2 cellular contexts compared by ENCODE assay signal in the genomic region with DNA sequence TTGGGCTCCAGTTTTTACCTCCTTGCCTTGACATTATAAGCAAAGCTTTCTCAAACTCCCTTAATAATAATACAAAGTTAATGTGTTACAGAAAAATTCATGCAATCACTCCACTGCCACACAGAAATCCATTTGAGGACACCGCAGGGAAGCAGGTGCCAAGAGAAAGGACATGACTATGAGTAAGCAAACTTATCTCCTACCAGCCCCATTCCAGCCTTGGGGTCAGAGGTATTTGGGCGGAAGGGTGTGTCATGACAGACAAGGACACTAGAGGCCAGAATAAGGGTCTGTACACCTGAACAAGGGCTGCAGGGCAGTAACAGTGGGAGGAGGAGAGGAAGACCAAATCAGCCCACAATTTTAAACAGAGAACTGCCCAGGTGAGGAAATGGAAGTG.
TF ChIP-seq lines count a peak whose summit lies in the region.

No MANE protein-coding gene starts in this region.

TF ChIP-seq in A549, 52 proteins besides CTCF, POLR2A, EP300 and RAD21:
- TF ChIP-seq KDM1A (IDR thresholded peaks at IDR 0.05; ENCODE audit: low read depth): no peak
- no peak for TF ChIP-seq MYC (IDR thresholded peaks at IDR 0.05; ENCODE audit: borderline replicate concordance, low read length)
- TF ChIP-seq HDAC2 (IDR thresholded peaks at IDR 0.05): no peak
- no peak for TF ChIP-seq MAZ (IDR thresholded peaks at IDR 0.05; ENCODE audit: borderline replicate concordance, low read depth, low read length)
- TF ChIP-seq, protein P1, sequence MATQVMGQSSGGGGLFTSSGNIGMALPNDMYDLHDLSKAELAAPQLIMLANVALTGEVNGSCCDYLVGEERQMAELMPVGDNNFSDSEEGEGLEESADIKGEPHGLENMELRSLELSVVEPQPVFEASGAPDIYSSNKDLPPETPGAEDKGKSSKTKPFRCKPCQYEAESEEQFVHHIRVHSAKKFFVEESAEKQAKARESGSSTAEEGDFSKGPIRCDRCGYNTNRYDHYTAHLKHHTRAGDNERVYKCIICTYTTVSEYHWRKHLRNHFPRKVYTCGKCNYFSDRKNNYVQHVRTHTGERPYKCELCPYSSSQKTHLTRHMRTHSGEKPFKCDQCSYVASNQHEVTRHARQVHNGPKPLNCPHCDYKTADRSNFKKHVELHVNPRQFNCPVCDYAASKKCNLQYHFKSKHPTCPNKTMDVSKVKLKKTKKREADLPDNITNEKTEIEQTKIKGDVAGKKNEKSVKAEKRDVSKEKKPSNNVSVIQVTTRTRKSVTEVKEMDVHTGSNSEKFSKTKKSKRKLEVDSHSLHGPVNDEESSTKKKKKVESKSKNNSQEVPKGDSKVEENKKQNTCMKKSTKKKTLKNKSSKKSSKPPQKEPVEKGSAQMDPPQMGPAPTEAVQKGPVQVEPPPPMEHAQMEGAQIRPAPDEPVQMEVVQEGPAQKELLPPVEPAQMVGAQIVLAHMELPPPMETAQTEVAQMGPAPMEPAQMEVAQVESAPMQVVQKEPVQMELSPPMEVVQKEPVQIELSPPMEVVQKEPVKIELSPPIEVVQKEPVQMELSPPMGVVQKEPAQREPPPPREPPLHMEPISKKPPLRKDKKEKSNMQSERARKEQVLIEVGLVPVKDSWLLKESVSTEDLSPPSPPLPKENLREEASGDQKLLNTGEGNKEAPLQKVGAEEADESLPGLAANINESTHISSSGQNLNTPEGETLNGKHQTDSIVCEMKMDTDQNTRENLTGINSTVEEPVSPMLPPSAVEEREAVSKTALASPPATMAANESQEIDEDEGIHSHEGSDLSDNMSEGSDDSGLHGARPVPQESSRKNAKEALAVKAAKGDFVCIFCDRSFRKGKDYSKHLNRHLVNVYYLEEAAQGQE (IDR thresholded peaks at IDR 0.05): no peak
- no peak for TF ChIP-seq FOSL2 (IDR thresholded peaks at IDR 0.05)
- TF ChIP-seq FOSL2 (CRISPR knock-in tag; IDR thresholded peaks at IDR 0.05): peak; percentile 11; the same call in 1 of the 2 replicates
- TF ChIP-seq CEBPB (IDR thresholded peaks at IDR 0.05): no peak
- TF ChIP-seq MAFK (IDR thresholded peaks at IDR 0.05; ENCODE audit: partially characterized antibody): peak; percentile 24
- no peak for TF ChIP-seq HOXB5 (CRISPR knock-in tag; IDR thresholded peaks at IDR 0.05)
- no peak for TF ChIP-seq POLR2AphosphoS2 (conservative IDR thresholded peaks at IDR 0.05; ENCODE audit: low read length)

TF ChIP-seq in K562, 482 proteins besides CTCF, POLR2A, EP300 and RAD21 (continues in another document):
- TF ChIP-seq CBFA2T3 (IDR thresholded peaks at IDR 0.05) (peak; percentile 49), CTBP1 (IDR thresholded peaks at IDR 0.05; ENCODE audit: borderline replicate concordance) (peak; percentile 31; the same call in 1 of the 2 replicates), PPARD (CRISPR knock-in tag; IDR thresholded peaks at IDR 0.05) (no peak), ZNF766 (CRISPR knock-in tag; conservative IDR thresholded peaks at IDR 0.05) (no peak), KAT8 (IDR thresholded peaks at IDR 0.05; ENCODE audit: low read depth) (no peak), ZNF134 (CRISPR knock-in tag; conservative IDR thresholded peaks at IDR 0.05) (no peak), CHD2 (IDR thresholded peaks at IDR 0.05; ENCODE audit: low read depth, low read length) (no peak), SAFB (IDR thresholded peaks at IDR 0.05; ENCODE audit: borderline replicate concordance, low read depth, low read length) (no peak), MTA3 (IDR thresholded peaks at IDR 0.05; ENCODE audit: borderline replicate concordance) (no peak), SETDB1 (IDR thresholded peaks at IDR 0.05; ENCODE audit: low read length) (no peak), TEAD4 (IDR thresholded peaks at IDR 0.05; ENCODE audit: low read length) (no peak; the same call in 1 of the 2 replicates), TEAD4 (CRISPR knock-in tag; IDR thresholded peaks at IDR 0.05; ENCODE audit: borderline replicate concordance) (no peak), CBX3 (IDR thresholded peaks at IDR 0.05; ENCODE audit: borderline replicate concordance in 1 of 2, low read length in 2 of 2) (no peak), GATAD2B (IDR thresholded peaks at IDR 0.05; ENCODE audit: borderline replicate concordance) (no peak), FIP1L1 (IDR thresholded peaks at IDR 0.05; ENCODE audit: low read depth, low read length, poor library complexity, severe bottlenecking) (no peak), XRCC5 (IDR thresholded peaks at IDR 0.05; ENCODE audit: low read depth, low read length) (no peak), KDM4B (IDR thresholded peaks at IDR 0.05; ENCODE audit: borderline replicate concordance in 2 of 2, low read depth in 1 of 2) (no peak), KLF1 (tag; IDR thresholded peaks at IDR 0.05) (no peak), STAG1 (CRISPR knock-in tag; IDR thresholded peaks at IDR 0.05; ENCODE audit: borderline replicate concordance) (no peak), ZNF707 (CRISPR knock-in tag; conservative IDR thresholded peaks at IDR 0.05) (no peak), PML (IDR thresholded peaks at IDR 0.05; ENCODE audit: low read length) (no peak), LCOR (CRISPR knock-in tag; IDR thresholded peaks at IDR 0.05) (no peak), RCOR1 (IDR thresholded peaks at IDR 0.05; ENCODE audit: borderline replicate concordance in 1 of 2, low read depth in 2 of 2, low read length in 2 of 2) (peak in 1 of 2 experiments; percentile 14; a peak in 1 of 4 replicates), BRF1 (IDR thresholded peaks at IDR 0.05; ENCODE audit: borderline replicate concordance, extremely low read depth, insufficient read length) (no peak), SRSF7 (optimal IDR thresholded peaks at IDR 0.05; ENCODE audit: low read depth, low read length) (no peak), GTF2E2 (tag; IDR thresholded peaks at IDR 0.05) (no peak), JUN (IDR thresholded peaks at IDR 0.05; ENCODE audit: borderline replicate concordance, low read depth, low read length) (no peak), JUN (CRISPR knock-in tag; IDR thresholded peaks at IDR 0.05; ENCODE audit: borderline replicate concordance) (no peak), NR2C2 (CRISPR knock-in tag; IDR thresholded peaks at IDR 0.05) (no peak), NR2C2 (tag; IDR thresholded peaks at IDR 0.05) (peak; percentile 75), PCBP2 (IDR thresholded peaks at IDR 0.05; ENCODE audit: low read depth, low read length, poor library complexity, severe bottlenecking) (no peak), C11orf30 (IDR thresholded peaks at IDR 0.05; ENCODE audit: low read depth) (peak; percentile 62), CEBPB (tag; IDR thresholded peaks at IDR 0.05) (no peak), ETS2 (tag; IDR thresholded peaks at IDR 0.05; ENCODE audit: borderline replicate concordance, poor library complexity, severe bottlenecking) (no peak), MED1 (CRISPR knock-in tag; IDR thresholded peaks at IDR 0.05; ENCODE audit: borderline replicate concordance) (no peak), RBM14 (IDR thresholded peaks at IDR 0.05; ENCODE audit: borderline replicate concordance, insufficient read depth, low read depth, low read length) (no peak), ZFP1 (CRISPR knock-in tag; IDR thresholded peaks at IDR 0.05) (no peak), NEUROD1 (IDR thresholded peaks at IDR 0.05; ENCODE audit: borderline replicate concordance, low read depth, low read length, partially characterized antibody) (no peak), NR2C1 (IDR thresholded peaks at IDR 0.05) (peak; percentile 74), NR2C1 (tag; IDR thresholded peaks at IDR 0.05) (peak; percentile 82), ZNF143 (CRISPR knock-in tag; IDR thresholded peaks at IDR 0.05) (no peak), CAMTA2 (CRISPR knock-in tag; conservative IDR thresholded peaks at IDR 0.05) (no peak), PURB (CRISPR knock-in tag; IDR thresholded peaks at IDR 0.05; ENCODE audit: low read depth) (no peak), EGR1 (conservative IDR thresholded peaks at IDR 0.05) (no peak), ZNF232 (CRISPR knock-in tag; IDR thresholded peaks at IDR 0.05) (no peak)
- TF ChIP-seq, protein P2, sequence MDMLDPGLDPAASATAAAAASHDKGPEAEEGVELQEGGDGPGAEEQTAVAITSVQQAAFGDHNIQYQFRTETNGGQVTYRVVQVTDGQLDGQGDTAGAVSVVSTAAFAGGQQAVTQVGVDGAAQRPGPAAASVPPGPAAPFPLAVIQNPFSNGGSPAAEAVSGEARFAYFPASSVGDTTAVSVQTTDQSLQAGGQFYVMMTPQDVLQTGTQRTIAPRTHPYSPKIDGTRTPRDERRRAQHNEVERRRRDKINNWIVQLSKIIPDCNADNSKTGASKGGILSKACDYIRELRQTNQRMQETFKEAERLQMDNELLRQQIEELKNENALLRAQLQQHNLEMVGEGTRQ (CRISPR knock-in tag; IDR thresholded peaks at IDR 0.05): no peak
- TF ChIP-seq, protein P3, sequence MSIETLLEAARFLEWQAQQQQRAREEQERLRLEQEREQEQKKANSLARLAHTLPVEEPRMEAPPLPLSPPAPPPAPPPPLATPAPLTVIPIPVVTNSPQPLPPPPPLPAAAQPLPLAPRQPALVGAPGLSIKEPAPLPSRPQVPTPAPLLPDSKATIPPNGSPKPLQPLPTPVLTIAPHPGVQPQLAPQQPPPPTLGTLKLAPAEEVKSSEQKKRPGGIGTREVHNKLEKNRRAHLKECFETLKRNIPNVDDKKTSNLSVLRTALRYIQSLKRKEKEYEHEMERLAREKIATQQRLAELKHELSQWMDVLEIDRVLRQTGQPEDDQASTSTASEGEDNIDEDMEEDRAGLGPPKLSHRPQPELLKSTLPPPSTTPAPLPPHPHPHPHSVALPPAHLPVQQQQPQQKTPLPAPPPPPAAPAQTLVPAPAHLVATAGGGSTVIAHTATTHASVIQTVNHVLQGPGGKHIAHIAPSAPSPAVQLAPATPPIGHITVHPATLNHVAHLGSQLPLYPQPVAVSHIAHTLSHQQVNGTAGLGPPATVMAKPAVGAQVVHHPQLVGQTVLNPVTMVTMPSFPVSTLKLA (conservative IDR thresholded peaks at IDR 0.05): no peak
- TF ChIP-seq, protein P4, sequence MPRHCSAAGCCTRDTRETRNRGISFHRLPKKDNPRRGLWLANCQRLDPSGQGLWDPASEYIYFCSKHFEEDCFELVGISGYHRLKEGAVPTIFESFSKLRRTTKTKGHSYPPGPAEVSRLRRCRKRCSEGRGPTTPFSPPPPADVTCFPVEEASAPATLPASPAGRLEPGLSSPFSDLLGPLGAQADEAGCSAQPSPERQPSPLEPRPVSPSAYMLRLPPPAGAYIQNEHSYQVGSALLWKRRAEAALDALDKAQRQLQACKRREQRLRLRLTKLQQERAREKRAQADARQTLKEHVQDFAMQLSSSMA (CRISPR knock-in tag; IDR thresholded peaks at IDR 0.05): no peak
- TF ChIP-seq, protein P5, sequence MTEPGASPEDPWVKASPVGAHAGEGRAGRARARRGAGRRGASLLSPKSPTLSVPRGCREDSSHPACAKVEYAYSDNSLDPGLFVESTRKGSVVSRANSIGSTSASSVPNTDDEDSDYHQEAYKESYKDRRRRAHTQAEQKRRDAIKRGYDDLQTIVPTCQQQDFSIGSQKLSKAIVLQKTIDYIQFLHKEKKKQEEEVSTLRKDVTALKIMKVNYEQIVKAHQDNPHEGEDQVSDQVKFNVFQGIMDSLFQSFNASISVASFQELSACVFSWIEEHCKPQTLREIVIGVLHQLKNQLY (CRISPR knock-in tag; conservative IDR thresholded peaks at IDR 0.05): no peak
- TF ChIP-seq, protein P6, sequence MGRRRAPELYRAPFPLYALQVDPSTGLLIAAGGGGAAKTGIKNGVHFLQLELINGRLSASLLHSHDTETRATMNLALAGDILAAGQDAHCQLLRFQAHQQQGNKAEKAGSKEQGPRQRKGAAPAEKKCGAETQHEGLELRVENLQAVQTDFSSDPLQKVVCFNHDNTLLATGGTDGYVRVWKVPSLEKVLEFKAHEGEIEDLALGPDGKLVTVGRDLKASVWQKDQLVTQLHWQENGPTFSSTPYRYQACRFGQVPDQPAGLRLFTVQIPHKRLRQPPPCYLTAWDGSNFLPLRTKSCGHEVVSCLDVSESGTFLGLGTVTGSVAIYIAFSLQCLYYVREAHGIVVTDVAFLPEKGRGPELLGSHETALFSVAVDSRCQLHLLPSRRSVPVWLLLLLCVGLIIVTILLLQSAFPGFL (CRISPR knock-in tag; IDR thresholded peaks at IDR 0.05): no peak
- TF ChIP-seq, protein P7, sequence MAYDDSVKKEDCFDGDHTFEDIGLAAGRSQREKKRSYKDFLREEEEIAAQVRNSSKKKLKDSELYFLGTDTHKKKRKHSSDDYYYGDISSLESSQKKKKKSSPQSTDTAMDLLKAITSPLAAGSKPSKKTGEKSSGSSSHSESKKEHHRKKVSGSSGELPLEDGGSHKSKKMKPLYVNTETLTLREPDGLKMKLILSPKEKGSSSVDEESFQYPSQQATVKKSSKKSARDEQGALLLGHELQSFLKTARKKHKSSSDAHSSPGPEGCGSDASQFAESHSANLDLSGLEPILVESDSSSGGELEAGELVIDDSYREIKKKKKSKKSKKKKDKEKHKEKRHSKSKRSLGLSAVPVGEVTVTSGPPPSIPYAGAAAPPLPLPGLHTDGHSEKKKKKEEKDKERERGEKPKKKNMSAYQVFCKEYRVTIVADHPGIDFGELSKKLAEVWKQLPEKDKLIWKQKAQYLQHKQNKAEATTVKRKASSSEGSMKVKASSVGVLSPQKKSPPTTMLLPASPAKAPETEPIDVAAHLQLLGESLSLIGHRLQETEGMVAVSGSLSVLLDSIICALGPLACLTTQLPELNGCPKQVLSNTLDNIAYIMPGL (CRISPR knock-in tag; IDR thresholded peaks at IDR 0.05): no peak
- TF ChIP-seq, protein P8, sequence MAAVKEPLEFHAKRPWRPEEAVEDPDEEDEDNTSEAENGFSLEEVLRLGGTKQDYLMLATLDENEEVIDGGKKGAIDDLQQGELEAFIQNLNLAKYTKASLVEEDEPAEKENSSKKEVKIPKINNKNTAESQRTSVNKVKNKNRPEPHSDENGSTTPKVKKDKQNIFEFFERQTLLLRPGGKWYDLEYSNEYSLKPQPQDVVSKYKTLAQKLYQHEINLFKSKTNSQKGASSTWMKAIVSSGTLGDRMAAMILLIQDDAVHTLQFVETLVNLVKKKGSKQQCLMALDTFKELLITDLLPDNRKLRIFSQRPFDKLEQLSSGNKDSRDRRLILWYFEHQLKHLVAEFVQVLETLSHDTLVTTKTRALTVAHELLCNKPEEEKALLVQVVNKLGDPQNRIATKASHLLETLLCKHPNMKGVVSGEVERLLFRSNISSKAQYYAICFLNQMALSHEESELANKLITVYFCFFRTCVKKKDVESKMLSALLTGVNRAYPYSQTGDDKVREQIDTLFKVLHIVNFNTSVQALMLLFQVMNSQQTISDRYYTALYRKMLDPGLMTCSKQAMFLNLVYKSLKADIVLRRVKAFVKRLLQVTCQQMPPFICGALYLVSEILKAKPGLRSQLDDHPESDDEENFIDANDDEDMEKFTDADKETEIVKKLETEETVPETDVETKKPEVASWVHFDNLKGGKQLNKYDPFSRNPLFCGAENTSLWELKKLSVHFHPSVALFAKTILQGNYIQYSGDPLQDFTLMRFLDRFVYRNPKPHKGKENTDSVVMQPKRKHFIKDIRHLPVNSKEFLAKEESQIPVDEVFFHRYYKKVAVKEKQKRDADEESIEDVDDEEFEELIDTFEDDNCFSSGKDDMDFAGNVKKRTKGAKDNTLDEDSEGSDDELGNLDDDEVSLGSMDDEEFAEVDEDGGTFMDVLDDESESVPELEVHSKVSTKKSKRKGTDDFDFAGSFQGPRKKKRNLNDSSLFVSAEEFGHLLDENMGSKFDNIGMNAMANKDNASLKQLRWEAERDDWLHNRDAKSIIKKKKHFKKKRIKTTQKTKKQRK (IDR thresholded peaks at IDR 0.05; ENCODE audit: borderline replicate concordance, low read depth, low read length): no peak
- TF ChIP-seq, protein P9, sequence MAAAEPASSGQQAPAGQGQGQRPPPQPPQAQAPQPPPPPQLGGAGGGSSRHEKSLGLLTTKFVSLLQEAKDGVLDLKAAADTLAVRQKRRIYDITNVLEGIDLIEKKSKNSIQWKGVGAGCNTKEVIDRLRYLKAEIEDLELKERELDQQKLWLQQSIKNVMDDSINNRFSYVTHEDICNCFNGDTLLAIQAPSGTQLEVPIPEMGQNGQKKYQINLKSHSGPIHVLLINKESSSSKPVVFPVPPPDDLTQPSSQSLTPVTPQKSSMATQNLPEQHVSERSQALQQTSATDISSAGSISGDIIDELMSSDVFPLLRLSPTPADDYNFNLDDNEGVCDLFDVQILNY (CRISPR knock-in tag; IDR thresholded peaks at IDR 0.05): no peak
